In the genomic region with DNA sequence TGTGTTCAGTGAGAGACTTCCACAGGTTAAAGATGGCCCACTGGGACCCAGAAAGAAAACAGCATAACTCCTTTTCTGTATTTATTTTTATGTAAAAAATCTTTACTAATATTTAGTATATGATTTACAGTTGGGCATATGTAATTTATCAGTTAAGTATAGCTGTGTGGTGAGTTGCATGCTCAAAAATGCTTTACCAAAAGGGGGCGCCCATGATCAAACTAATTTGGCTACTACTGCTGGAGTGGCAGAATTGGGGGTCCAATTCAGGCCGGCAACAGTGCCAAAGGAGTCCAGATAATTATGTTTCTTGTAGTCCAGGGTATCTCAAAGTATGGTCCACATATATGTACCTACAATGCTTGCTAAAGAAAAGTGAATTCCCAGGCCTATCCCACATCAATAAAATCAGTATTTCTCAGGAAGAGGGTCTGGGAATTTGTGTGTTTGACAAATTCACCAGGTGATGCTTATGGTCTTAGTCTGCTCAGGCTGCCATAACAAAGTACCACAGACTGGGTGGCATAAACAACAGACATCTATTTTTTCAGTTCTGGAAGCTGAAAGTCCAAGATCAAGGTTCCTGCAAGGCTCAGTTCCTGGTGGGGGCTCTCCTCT, we compare ENCODE assay signal across 8 cellular contexts.
A peak's percentile ranks its signal among the peaks of the same experiment; 100 is the strongest.
DNase-seq lines count a peak whose midpoint lies in the region; ATAC-seq and TF ChIP-seq lines count a peak whose summit lies in the region.

No MANE protein-coding gene starts in this region.

- peak; percentile 29 to 32 for DNase-seq in SHP77 (lab: John Stamatoyannopoulos, UW)
- DNase-seq in SHP77 treated with DMSO at 0.1 percent for 48 hours (lab: John Stamatoyannopoulos, UW), result no peak
- peak; percentile 23 for DNase-seq in OCI-LY7 (ENCODE audit: low spot score)
- peak; percentile 3 for DNase-seq in activated T-helper 9 cell treated with anti-CD3 and anti-CD28 coated beads, Interleukin-2, amount 50 U/mL, for 16 hours (ENCODE audit: low read depth)
- DNase-seq in right atrium auricular region (ENCODE audit: low spot score), result no peak
- DNase-seq in stimulated activated CD4-positive, alpha-beta T cell treated with anti-CD3 and anti-CD28 coated beads, Interleukin-4, amount 100 ng/mL, for 4 hours, result peak; percentile 23 to 31
- DNase-seq in hippocampal formation (lab: John Stamatoyannopoulos, UW), result no peak

- CTCF ChIA-PET in OCI-LY7 (lab: Charles Lee; ENCODE audit: unreplicated experiment), result interaction anchor here (1.1 kb wide), 1 partner anchor 16 kb away, joined by 3 read pairs; no protein-coding TSS in a partner anchor

- H3K9me3 ChIP-seq in OCI-LY7 (ENCODE audit: low read length) (no peaks in the 10 kb centered on the region), right atrium auricular region (no peaks in the 10 kb centered on the region)

- H3K4me1 ChIP-seq in OCI-LY7 (ENCODE audit: insufficient read depth, low read length, poor library complexity, severe bottlenecking), result no peaks in the 10 kb centered on the region
- H3K4me1 ChIP-seq in right atrium auricular region, result no peaks in the 10 kb centered on the region

- H3K36me3 ChIP-seq in OCI-LY7 (ENCODE audit: insufficient read depth, low read length), result no peaks in the 10 kb centered on the region
- H3K36me3 ChIP-seq in right atrium auricular region, result no peaks in the 10 kb centered on the region

- H3K4me2 ChIP-seq in OCI-LY7 (ENCODE audit: low read length), result no peak overlapping the region

- no peaks in the 10 kb centered on the region for H3K27me3 ChIP-seq in right atrium auricular region

- POLR2A ChIA-PET in OCI-LY7 (lab: Charles Lee), result interaction anchor here (0.6 kb wide), 1 partner anchor 55 kb away, joined by 3 read pairs; no protein-coding TSS in a partner anchor

- BruUV-seq in OCI-LY7 (replicated peaks; lab: Mats Ljungman, UMichigan), result no TSS peak

- H3K79me2 ChIP-seq in OCI-LY7 (ENCODE audit: insufficient read depth, low read depth, low read length), result no peaks in the 10 kb centered on the region

- H3K4me3 ChIP-seq in OCI-LY7 (ENCODE audit: low read depth, low read length, poor library complexity, severe bottlenecking) (no peak overlapping the region), right atrium auricular region (no peak overlapping the region)

- intact Hi-C loops in OCI-LY7 (cut with micrococcal nuclease; ENCODE audit: unreplicated experiment), result no loop called here

- ATAC-seq in HG02970 (IDR thresholded peaks at IDR 0.05; ENCODE audit: low FRiP score, unreplicated experiment), result no peak

- H4K20me1 ChIP-seq in OCI-LY7 (ENCODE audit: insufficient read depth, low read length), result no peaks in the 10 kb centered on the region

- no peak overlapping the region for H3K27ac ChIP-seq in OCI-LY7 (ENCODE audit: low read depth, low read length, poor library complexity, severe bottlenecking)
- H3K27ac ChIP-seq in right atrium auricular region, result no peak overlapping the region

- H3K9me2 ChIP-seq in OCI-LY7 (ENCODE audit: insufficient read depth, low read length), result no peaks in the 10 kb centered on the region

- TF ChIP-seq CTCF in OCI-LY7 (conservative IDR thresholded peaks at IDR 0.05; ENCODE audit: low read length) (peak; percentile 86), right atrium auricular region (IDR thresholded peaks at IDR 0.05) (peak; percentile 26 to 71)

- H2AFZ ChIP-seq in OCI-LY7 (ENCODE audit: low read length), result no peak overlapping the region

Comparison
In these comparisons a context has a peak if more than half of its experiments do, and no peak if none do; other contexts are left out.
1. DNase-seq: peak in SHP77 (2 of 2), OCI-LY7 (single experiment), activated T-helper 9 cell treated with anti-CD3 and anti-CD28 coated beads, Interleukin-2, amount 50 U/mL, for 16 hours (single experiment) and stimulated activated CD4-positive, alpha-beta T cell treated with anti-CD3 and anti-CD28 coated beads, Interleukin-4, amount 100 ng/mL, for 4 hours (2 of 2); none in SHP77 treated with DMSO at 0.1 percent for 48 hours (single experiment), right atrium auricular region (single experiment) and hippocampal formation (0 of 2).